7 cellular contexts compared by ENCODE assay signal in the genomic region with DNA sequence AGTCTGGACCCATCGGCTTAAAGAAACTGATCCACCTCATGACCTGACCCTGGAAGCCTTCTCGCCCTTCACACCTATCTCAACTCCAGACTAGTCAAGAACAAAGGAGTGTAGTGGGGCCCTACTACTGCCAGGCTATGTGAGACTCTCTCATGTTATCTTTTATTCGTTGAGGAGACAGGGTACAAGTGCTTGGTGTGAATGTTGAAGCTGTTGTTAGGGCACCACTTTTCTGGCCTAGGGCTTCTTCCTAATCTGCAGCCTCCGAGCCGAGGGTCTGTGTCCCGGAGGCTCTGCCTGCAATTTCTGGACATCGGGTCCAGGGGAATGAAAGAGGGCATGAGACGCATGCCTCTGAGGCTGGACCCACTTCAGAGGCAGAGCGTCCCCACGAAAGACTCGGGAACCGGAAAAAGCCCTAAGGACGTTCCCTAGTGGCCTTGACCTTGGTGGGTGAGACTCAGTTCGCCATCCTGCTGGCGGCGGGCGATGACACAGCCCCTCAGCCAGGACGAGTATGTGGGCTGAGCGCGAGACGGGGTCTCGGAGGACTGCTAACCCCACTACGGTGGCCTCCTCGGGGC. TPM values are rescaled to one million over a fixed set of nuclear protein-coding genes. Genes with fewer than 3 reads are reported as not detected.
DNase-seq lines count a peak whose midpoint lies in the region; TF ChIP-seq lines count a peak whose summit lies in the region.

No MANE protein-coding gene starts in this region.

- H3K27ac ChIP-seq in GM23248, result peak overlapping the region; percentile 66
- H3K27ac ChIP-seq in RWPE1, result peak overlapping the region; percentile 69
- H3K27ac ChIP-seq in ovary, result peak overlapping the region; percentile 40 to 70

- in situ Hi-C loops in GM23248 (cut with MboI), result loop anchor here (25.0 kb wide), 2 partner anchors 186 to 936 kb away; no protein-coding TSS in a partner anchor

- H3K4me1 ChIP-seq in GM23248 (ENCODE audit: insufficient read depth) (peaks cover 11% of the 10 kb centered on the region), ovary (ENCODE audit: insufficient read depth) (peaks cover 6% of the 10 kb centered on the region)

- no peaks in the 10 kb centered on the region for H3F3A ChIP-seq in GM23248 (ENCODE audit: insufficient read depth)

- no peak for TF ChIP-seq CTCF in RWPE1 (conservative IDR thresholded peaks at IDR 0.05; ENCODE audit: low read depth)
- TF ChIP-seq CTCF in epithelial cell of proximal tubule (conservative IDR thresholded peaks at IDR 0.05; ENCODE audit: low read depth, low read length), result no peak
- no peak for TF ChIP-seq CTCF in ovary (IDR thresholded peaks at IDR 0.05)

- no peak for TF ChIP-seq EP300 in ovary (IDR thresholded peaks at IDR 0.05)

- peak overlapping the region; percentile 64 for H2AFZ ChIP-seq in GM23248

- H3K9me2 ChIP-seq in GM23248 (ENCODE audit: insufficient read depth), result no peaks in the 10 kb centered on the region

- POLR2A ChIA-PET in RWPE1 (lab: Yijun Ruan, JAX; ENCODE audit: low non-redundant PET), result interaction anchor here (0.7 kb wide), 1 partner anchor 84 kb away, joined by 4 read pairs; no protein-coding TSS in a partner anchor

- no peak for TF ChIP-seq POLR2A in ovary (IDR thresholded peaks at IDR 0.05)

- peak; percentile 50 for DNase-seq in GM23248
- no peak for DNase-seq in RWPE1 (ENCODE audit: low spot score)
- no peak for DNase-seq in epithelial cell of proximal tubule (ENCODE audit: low read depth)
- no peak for DNase-seq in ovary
- DNase-seq in NCI-H1092 treated with DMSO at 0.1 percent for 48 hours (lab: John Stamatoyannopoulos, UW), result no peak
- DNase-seq in NCI-H1048 (lab: John Stamatoyannopoulos, UW), result no peak
- no peak for DNase-seq in NCI-H2171 treated with DMSO at 0.1 percent for 48 hours (lab: John Stamatoyannopoulos, UW)

- 3% methylated on average over 20 to 24 of the region's 24 CpGs for WGBS in GM23248 (ENCODE audit: low coverage in 1 of 2, low lambda C conversion rate in 2 of 2, missing lambda C conversion rate in 2 of 2), 2 experiments
- 2 to 3% (median 3%) methylated on average over 24 of the region's 24 CpGs for WGBS in ovary, 3 donors

- peak overlapping the region; percentile 74 for H3K4me2 ChIP-seq in GM23248 (ENCODE audit: unreplicated experiment)

- peak overlapping the region; percentile 94 for H3K9ac ChIP-seq in GM23248

- intact Hi-C loops in ovary (cut with DNase I), result no loop called here

- CTCF ChIA-PET in RWPE1 (lab: Yijun Ruan, JAX), result interaction anchor here (0.5 to 1.1 kb wide), 18 partner anchors 9 to 1830 kb away, joined by 3 to 7 read pairs (median 4); partner anchors contain the start of gene CAMTA1

- H3K9me3 ChIP-seq in GM23248 (ENCODE audit: low read depth), result no peaks in the 10 kb centered on the region
- no peaks in the 10 kb centered on the region for H3K9me3 ChIP-seq in ovary

- H3K27me3 ChIP-seq in GM23248 (replicated peaks; ENCODE audit: insufficient read depth), result no peaks in the 10 kb centered on the region
- no peaks in the 10 kb centered on the region for H3K27me3 ChIP-seq in ovary

- peak overlapping the region; percentile 82 for H3K4me3 ChIP-seq in GM23248
- H3K4me3 ChIP-seq in epithelial cell of proximal tubule (ENCODE audit: low read depth, low read length), result peak overlapping the region; percentile 100
- H3K4me3 ChIP-seq in ovary, result peak overlapping the region; percentile 87

- H4K20me1 ChIP-seq in GM23248 (ENCODE audit: insufficient read depth), result no peaks in the 10 kb centered on the region

- peaks cover 57% of the 10 kb centered on the region for H3K79me2 ChIP-seq in GM23248 (ENCODE audit: insufficient read depth)

- H3K36me3 ChIP-seq in GM23248 (ENCODE audit: low read depth), result no peaks in the 10 kb centered on the region
- no peaks in the 10 kb centered on the region for H3K36me3 ChIP-seq in ovary

RNA-seq across cellular contexts. Expression of gene DNAJC11, which starts 0.7 kb away (rescaled TPM):
- 23.4 and 28.9 TPM in 2 replicates for total RNA-seq in GM23248 (2014; rRNA removed; shearing (Covaris generic))
- polyA plus RNA-seq in GM23248 (2016; fragmentation: Nextera tagmentation; extraction: Ambion mirVana), result 40.6 and 46.9 TPM in 2 replicates
- 32.8 and 41.3 TPM in 2 replicates for total RNA-seq in epithelial cell of proximal tubule
- total RNA-seq in ovary, result 10 to 100 TPM; 10.1 to 42.9 (median 37.1) TPM
- polyA plus RNA-seq in ovary, result 10 to 100 TPM; 18.8 to 94.5 TPM
